Comparison of ENCODE assay signal across 8 cellular contexts in the genomic region with DNA sequence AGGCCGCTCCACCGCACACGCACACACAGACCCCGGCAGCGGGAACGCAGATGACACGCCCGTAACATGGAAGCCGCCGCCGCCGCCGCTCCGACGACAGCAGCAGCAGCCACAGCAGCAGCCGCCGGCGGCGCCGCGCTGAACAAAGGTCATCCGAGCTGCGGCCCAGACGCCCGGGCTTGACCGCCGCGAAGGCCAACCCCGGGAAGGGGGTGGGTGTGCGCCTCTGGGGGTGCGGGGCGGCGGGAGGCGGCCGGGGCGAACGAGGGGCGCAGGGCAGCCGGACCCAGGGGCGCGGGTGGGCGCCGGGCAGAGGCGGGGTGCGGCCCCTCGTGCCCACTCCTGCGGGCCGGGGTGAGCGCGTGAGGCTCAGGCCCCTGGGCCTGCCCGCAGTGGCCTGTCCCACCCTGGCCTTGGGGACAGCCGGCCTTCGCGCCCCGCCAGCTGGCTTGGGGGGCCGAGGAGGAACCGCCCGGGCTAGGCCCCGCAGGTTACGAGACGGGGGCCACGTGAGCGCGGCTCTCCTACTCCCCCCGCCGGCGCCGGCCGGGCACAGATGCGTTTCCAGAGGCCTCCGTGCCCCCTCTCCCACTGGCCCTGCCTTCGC. TPM values are rescaled to one million over a fixed set of nuclear protein-coding genes. Genes with fewer than 3 reads are reported as not detected.
A peak's percentile ranks its signal among the peaks of the same experiment; 100 is the strongest.
DNase-seq lines count a peak whose midpoint lies in the region; ATAC-seq and TF ChIP-seq lines count a peak whose summit lies in the region.

No MANE protein-coding gene starts in this region.

- ATAC-seq in GM18907 (IDR thresholded peaks at IDR 0.05; ENCODE audit: unreplicated experiment) (peak; percentile 44), psoas muscle (peak; percentile 52 to 69 (median 65)), HG02588 (IDR thresholded peaks at IDR 0.05; ENCODE audit: unreplicated experiment) (no peak)

- H3K4me3 ChIP-seq in adipocyte (ENCODE audit: low read length): no peak overlapping the region
- peak overlapping the region; percentile 73 for H3K4me3 ChIP-seq in left ventricle myocardium inferior
- peak overlapping the region; percentile 73 for H3K4me3 ChIP-seq in psoas muscle

- TF ChIP-seq CTCF in left ventricle myocardium inferior (IDR thresholded peaks at IDR 0.05; ENCODE audit: borderline replicate concordance) (no peak), psoas muscle (IDR thresholded peaks at IDR 0.05) (no peak)

- intact Hi-C loops in left ventricle myocardium inferior (cut with micrococcal nuclease): loop anchor here (10.0 kb wide), 1 partner anchor 201 kb away; no protein-coding TSS in a partner anchor
- intact Hi-C loops in psoas muscle (cut with DNase I): loop anchor here in 1 of 2 donors (5.0 kb wide), 1 partner anchor 194 kb away; no protein-coding TSS in a partner anchor

- peaks cover 60% of the 10 kb centered on the region for H3K4me1 ChIP-seq in adipocyte (ENCODE audit: control insufficient read depth, insufficient read depth, low read length)
- H3K4me1 ChIP-seq in left ventricle myocardium inferior: peaks cover 88% of the 10 kb centered on the region
- peaks cover 78% of the 10 kb centered on the region for H3K4me1 ChIP-seq in psoas muscle

- peak overlapping the region; percentile 75 for H3K9ac ChIP-seq in adipocyte (ENCODE audit: low read length)

- H3K36me3 ChIP-seq in adipocyte (ENCODE audit: control insufficient read depth, insufficient read depth, low read length, severe bottlenecking): peaks cover 9% of the 10 kb centered on the region
- H3K36me3 ChIP-seq in left ventricle myocardium inferior: peaks cover 10% of the 10 kb centered on the region
- H3K36me3 ChIP-seq in psoas muscle (ENCODE audit: insufficient read depth in 1 of 2, low read depth in 1 of 2): peaks cover 2 to 22% of the 10 kb centered on the region in 2 donors

- H3K9me3 ChIP-seq in adipocyte (ENCODE audit: control insufficient read depth, low read length) (no peaks in the 10 kb centered on the region), left ventricle myocardium inferior (replicated peaks) (no peaks in the 10 kb centered on the region), psoas muscle (no peaks in the 10 kb centered on the region)

- WGBS in psoas muscle, 3 donors: 1 to 2% (median 2%) methylated on average over 34 to 72 of the region's 72 CpGs

- H3K27me3 ChIP-seq in adipocyte (replicated peaks; ENCODE audit: control insufficient read depth, insufficient read depth, low read length) (no peaks in the 10 kb centered on the region), left ventricle myocardium inferior (ENCODE audit: low read depth) (no peaks in the 10 kb centered on the region), psoas muscle (ENCODE audit: insufficient read depth in 3 of 3, low read length in 2 of 3) (no peaks in the 10 kb centered on the region)

- peak; percentile 36 for DNase-seq in AG08395 (ENCODE audit: low spot score)
- peak; percentile 39 to 50 for DNase-seq in NOMO-1 (lab: John Stamatoyannopoulos, UW; ENCODE audit: unreplicated experiment in 2 of 2)
- peak; percentile 67 for DNase-seq in adipocyte (ENCODE audit: low read depth)
- DNase-seq in left ventricle myocardium inferior: peak; percentile 60
- DNase-seq in psoas muscle: peak; percentile 63 to 77
- no peak for DNase-seq in NCI-H774 (lab: John Stamatoyannopoulos, UW)

- H3K27ac ChIP-seq in left ventricle myocardium inferior (replicated peaks): peak overlapping the region; percentile 99
- peak overlapping the region; percentile 99 for H3K27ac ChIP-seq in psoas muscle

RNA-seq across cellular contexts. Expression of a gene that starts 1.0 kb away (rescaled TPM):
- total RNA-seq in left ventricle myocardium inferior (59.3 TPM), psoas muscle (100 to 1,000 TPM in 1 of 4 donors, 10 to 100 TPM in 3; 68.8 to 105 (median 84.7) TPM)
- polyA plus RNA-seq in psoas muscle: 10 to 100 TPM; 13.6 to 41.9 (median 22.7) TPM
